In the genomic region with DNA sequence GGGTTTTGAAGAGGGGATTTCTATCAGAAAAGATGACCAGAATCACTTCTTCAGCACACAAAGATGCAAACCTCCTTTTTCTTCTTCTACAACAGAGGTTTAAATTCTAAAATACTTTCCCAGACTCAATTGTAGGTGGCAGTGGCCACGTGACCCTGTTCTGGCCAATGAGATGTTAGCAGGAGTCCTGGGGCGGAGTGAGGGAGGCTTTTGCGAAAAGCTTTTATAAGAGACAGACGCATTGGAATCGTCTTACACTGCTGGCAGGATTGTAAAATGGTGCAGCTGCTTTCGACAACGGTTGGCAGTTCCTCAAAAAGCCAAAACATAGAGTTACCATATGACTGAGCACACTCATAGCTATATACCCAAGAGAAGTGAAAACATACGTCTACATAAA, we compare ENCODE assay signal across 1 cellular context.
TF ChIP-seq lines count a peak whose summit lies in the region.

No MANE protein-coding gene starts in this region.

TF ChIP-seq in GM23338, 12 proteins besides CTCF, POLR2A, EP300 and RAD21 (continued from another document):
- TF ChIP-seq, protein P1, sequence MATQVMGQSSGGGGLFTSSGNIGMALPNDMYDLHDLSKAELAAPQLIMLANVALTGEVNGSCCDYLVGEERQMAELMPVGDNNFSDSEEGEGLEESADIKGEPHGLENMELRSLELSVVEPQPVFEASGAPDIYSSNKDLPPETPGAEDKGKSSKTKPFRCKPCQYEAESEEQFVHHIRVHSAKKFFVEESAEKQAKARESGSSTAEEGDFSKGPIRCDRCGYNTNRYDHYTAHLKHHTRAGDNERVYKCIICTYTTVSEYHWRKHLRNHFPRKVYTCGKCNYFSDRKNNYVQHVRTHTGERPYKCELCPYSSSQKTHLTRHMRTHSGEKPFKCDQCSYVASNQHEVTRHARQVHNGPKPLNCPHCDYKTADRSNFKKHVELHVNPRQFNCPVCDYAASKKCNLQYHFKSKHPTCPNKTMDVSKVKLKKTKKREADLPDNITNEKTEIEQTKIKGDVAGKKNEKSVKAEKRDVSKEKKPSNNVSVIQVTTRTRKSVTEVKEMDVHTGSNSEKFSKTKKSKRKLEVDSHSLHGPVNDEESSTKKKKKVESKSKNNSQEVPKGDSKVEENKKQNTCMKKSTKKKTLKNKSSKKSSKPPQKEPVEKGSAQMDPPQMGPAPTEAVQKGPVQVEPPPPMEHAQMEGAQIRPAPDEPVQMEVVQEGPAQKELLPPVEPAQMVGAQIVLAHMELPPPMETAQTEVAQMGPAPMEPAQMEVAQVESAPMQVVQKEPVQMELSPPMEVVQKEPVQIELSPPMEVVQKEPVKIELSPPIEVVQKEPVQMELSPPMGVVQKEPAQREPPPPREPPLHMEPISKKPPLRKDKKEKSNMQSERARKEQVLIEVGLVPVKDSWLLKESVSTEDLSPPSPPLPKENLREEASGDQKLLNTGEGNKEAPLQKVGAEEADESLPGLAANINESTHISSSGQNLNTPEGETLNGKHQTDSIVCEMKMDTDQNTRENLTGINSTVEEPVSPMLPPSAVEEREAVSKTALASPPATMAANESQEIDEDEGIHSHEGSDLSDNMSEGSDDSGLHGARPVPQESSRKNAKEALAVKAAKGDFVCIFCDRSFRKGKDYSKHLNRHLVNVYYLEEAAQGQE (IDR thresholded peaks at IDR 0.05; ENCODE audit: unreplicated experiment): no peak
